In the genomic region with DNA sequence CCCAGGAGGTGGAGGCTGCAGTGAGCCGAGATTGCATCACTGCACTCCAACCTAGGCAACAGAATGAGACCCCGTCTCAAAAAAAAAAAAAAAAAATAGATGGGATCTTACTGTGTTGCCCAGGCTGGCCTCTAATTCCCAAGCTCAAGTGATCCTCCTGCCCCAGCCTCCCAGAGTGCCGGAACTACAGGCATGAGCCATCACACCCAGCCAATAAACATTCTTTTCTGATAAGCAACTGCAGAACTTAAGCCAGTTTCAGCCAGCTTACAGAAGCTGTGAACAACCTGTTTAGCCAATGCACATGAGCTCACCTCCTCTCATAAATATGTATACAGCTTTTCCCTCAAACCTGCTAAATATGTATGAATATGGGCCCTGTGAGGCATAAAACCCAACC, we compare ENCODE assay signal across 1 cellular context.
TF ChIP-seq lines count a peak whose summit lies in the region.

No MANE protein-coding gene starts in this region.

TF ChIP-seq in HepG2, 621 proteins besides CTCF, POLR2A, EP300 and RAD21:
- TF ChIP-seq HOXA7 (CRISPR knock-in tag; IDR thresholded peaks at IDR 0.05), result no peak
- TF ChIP-seq, protein P1, sequence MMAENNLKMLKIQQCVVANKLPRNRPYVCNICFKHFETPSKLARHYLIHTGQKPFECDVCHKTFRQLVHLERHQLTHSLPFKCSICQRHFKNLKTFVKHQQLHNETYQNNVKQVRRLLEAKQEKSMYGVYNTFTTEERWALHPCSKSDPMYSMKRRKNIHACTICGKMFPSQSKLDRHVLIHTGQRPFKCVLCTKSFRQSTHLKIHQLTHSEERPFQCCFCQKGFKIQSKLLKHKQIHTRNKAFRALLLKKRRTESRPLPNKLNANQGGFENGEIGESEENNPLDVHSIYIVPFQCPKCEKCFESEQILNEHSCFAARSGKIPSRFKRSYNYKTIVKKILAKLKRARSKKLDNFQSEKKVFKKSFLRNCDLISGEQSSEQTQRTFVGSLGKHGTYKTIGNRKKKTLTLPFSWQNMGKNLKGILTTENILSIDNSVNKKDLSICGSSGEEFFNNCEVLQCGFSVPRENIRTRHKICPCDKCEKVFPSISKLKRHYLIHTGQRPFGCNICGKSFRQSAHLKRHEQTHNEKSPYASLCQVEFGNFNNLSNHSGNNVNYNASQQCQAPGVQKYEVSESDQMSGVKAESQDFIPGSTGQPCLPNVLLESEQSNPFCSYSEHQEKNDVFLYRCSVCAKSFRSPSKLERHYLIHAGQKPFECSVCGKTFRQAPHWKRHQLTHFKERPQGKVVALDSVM (CRISPR knock-in tag; IDR thresholded peaks at IDR 0.05), result peak; percentile 27; the same call in 1 of the 2 replicates
- TF ChIP-seq ARNT (IDR thresholded peaks at IDR 0.05), result no peak
